11 cellular contexts compared by ENCODE assay signal in the genomic region with DNA sequence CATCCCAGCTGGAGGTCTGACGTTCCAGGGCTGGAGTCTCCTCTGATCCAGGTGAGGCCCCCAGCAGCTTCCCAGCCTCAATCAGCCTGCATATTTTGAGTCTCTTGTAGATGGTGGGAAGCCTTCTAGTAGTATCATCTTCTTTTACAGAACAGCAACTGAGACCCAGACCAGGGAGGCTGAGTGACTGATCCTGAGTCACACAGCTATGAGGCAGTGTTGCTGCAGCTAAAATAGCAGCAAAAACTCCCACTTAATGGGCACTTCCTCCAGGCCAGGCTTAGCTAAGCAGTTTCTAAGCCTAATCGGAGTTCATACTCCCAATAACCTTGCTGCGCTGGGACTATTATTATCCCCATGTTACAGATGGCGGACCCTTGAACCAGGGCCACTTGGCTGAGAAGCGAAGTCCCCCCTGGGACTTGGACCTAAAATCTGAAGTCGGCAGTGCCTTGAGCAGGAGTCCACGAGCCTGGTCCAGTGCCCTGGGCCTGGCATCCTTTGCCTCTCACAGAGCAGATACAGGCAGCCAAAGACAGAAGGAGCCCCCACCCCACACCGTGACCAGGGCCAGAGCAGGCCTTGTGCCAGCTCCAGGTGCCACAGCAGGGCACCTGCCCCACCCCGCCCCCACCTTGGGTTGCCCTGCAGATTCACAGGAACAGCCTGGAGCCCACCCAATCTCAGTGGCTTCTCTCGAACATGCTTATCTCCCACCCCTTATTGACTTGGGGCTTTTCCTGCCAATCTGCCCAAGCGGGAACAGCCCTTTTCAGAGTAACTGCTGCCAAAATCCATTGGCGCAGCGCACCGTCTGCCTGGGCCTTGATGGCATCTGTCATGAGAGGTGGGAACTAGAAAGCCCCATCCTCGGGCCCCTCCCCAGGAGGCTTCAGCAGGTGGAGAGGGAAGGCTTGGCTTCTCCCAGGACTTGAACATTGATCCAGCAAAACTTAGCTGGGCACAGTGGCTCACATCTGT.
DNase-seq lines count a peak whose midpoint lies in the region; ATAC-seq and TF ChIP-seq lines count a peak whose summit lies in the region.
"Had no signal": no experiment of that assay in that cellular context is flagged by ENCODE, and none has a peak within 500 bp of the region (broad histone marks: within the 10 kb centered on the region; RNA-seq: fewer than 3 reads in every experiment).

No MANE protein-coding gene starts in this region.

- H3K27ac ChIP-seq in left lung (no peak overlapping the region), ascending aorta (peak overlapping the region in 1 of 2 donors; percentile 31)
- H3K27ac ChIP-seq: esophagus squamous epithelium, upper lobe of left lung had no signal

- no peak overlapping the region for H3K4me3 Mint-ChIP-seq in activated CD8-positive, alpha-beta T cell treated with anti-CD3 and anti-CD28 coated beads for 36 hours

- no peak overlapping the region for H3K4me3 ChIP-seq in left lung
- H3K4me3 ChIP-seq in ascending aorta = no peak overlapping the region
- H3K4me3 ChIP-seq: esophagus squamous epithelium, upper lobe of left lung had no signal

- H3K4me1 Mint-ChIP-seq in activated CD8-positive, alpha-beta T cell treated with anti-CD3 and anti-CD28 coated beads for 36 hours (ENCODE audit: low read depth) = peaks cover 19% of the 10 kb centered on the region

- peak; percentile 90 to 98 for ATAC-seq in activated CD4-positive, CD25-positive, alpha-beta regulatory T cell treated with anti-CD3 and anti-CD28 coated beads, Interleukin-2, amount 50 U/mL, for 24 hours
- peak; percentile 86 for ATAC-seq in activated CD8-positive, alpha-beta T cell treated with anti-CD3 and anti-CD28 coated beads for 36 hours
- ATAC-seq in left lung (peak; percentile 64), HG03108 (IDR thresholded peaks at IDR 0.05; ENCODE audit: unreplicated experiment) (no peak)

- TF ChIP-seq CTCF in activated CD8-positive, alpha-beta T cell treated with anti-CD3 and anti-CD28 coated beads for 36 hours (IDR thresholded peaks at IDR 0.05) = no peak
- TF ChIP-seq CTCF in left lung (IDR thresholded peaks at IDR 0.05) (no peak), ascending aorta (IDR thresholded peaks at IDR 0.05) (no peak)

- CTCF ChIA-PET in activated CD8-positive, alpha-beta T cell treated with anti-CD3 and anti-CD28 coated beads for 36 hours (lab: Charles Lee) = interaction anchor here (0.6 to 2.0 kb wide), 4 partner anchors 18 to 227 kb away, joined by 3 to 4 read pairs (median 4); partner anchors contain the start of gene SOCS1

- no peaks in the 10 kb centered on the region for H3K36me3 Mint-ChIP-seq in activated CD8-positive, alpha-beta T cell treated with anti-CD3 and anti-CD28 coated beads for 36 hours (ENCODE audit: low read depth)

- POLR2A ChIA-PET in activated CD8-positive, alpha-beta T cell treated with anti-CD3 and anti-CD28 coated beads for 36 hours (lab: Charles Lee) = interaction anchor here (0.9 to 2.7 kb wide), 4 partner anchors 8 to 86 kb away, joined by 3 to 12 read pairs (median 6); no protein-coding TSS in a partner anchor

- no peak for DNase-seq in activated CD4-positive, CD25-positive, alpha-beta regulatory T cell treated with anti-CD3 and anti-CD28 coated beads, Interleukin-2, amount 50 U/mL, for 72 hours
- DNase-seq in HT1080 (ENCODE audit: low read depth) = peak; percentile 29
- no peak for DNase-seq in activated CD8-positive, alpha-beta T cell treated with anti-CD3 and anti-CD28 coated beads for 36 hours
- DNase-seq in left lung = no peak
- DNase-seq in NCI-H510A (lab: John Stamatoyannopoulos, UW) = no peak
- no peak for DNase-seq in ascending aorta (ENCODE audit: low spot score in 2 of 2)
- DNase-seq: esophagus squamous epithelium, NCI-H146, upper lobe of left lung had no signal

- intact Hi-C loops in activated CD8-positive, alpha-beta T cell treated with anti-CD3 and anti-CD28 coated beads for 36 hours (cut with micrococcal nuclease) = no loop called here
- intact Hi-C loops in left lung (cut with DNase I) = no loop called here
- intact Hi-C loops in ascending aorta (cut with DNase I) = no loop called here

- H3K9me3 ChIP-seq in left lung (no peaks in the 10 kb centered on the region), ascending aorta (no peaks in the 10 kb centered on the region)
- H3K9me3 ChIP-seq: esophagus squamous epithelium, upper lobe of left lung had no signal

- H3K27me3 ChIP-seq in left lung (no peaks in the 10 kb centered on the region), ascending aorta (no peaks in the 10 kb centered on the region)
- H3K27me3 ChIP-seq: upper lobe of left lung had no signal

- peak overlapping the region; percentile 38 for H3K27ac Mint-ChIP-seq in activated CD8-positive, alpha-beta T cell treated with anti-CD3 and anti-CD28 coated beads for 36 hours

- no peaks in the 10 kb centered on the region for H3K9me3 Mint-ChIP-seq in activated CD8-positive, alpha-beta T cell treated with anti-CD3 and anti-CD28 coated beads for 36 hours

- H3K4me1 ChIP-seq in left lung (peaks cover 0 to 20% of the 10 kb centered on the region in 2 donors), ascending aorta (peaks cover 11 to 14% of the 10 kb centered on the region in 2 donors)
- H3K4me1 ChIP-seq: upper lobe of left lung had no signal

- H3K36me3 ChIP-seq in left lung (no peaks in the 10 kb centered on the region), ascending aorta (no peaks in the 10 kb centered on the region)
- H3K36me3 ChIP-seq: esophagus squamous epithelium, upper lobe of left lung had no signal

- no peaks in the 10 kb centered on the region for H3K27me3 Mint-ChIP-seq in activated CD8-positive, alpha-beta T cell treated with anti-CD3 and anti-CD28 coated beads for 36 hours
